In the genomic region with DNA sequence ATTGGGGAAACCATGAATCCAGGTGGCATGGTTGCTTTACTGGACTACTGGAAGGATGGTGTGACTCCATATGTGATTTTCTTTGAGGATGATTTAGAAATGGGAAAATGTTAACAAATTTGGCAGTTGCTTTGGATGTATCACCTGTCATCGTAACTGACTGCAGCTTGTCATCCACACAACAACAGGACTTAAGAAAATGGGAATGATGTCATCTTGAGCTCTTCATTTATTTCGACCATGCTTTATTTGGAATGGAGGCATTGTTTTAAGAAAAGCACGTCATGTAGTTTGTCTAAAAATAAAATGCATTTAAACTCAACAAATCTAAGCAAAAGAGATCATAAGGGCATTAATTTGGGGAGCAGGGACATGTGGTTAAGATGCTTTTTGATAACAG, we compare ENCODE assay signal across 1 cellular context.
TF ChIP-seq lines count a peak whose summit lies in the region.

No MANE protein-coding gene starts in this region.

TF ChIP-seq in WTC11, 78 proteins besides CTCF, POLR2A, EP300 and RAD21 (continued from another document):
- no peak for TF ChIP-seq STAT6 (CRISPR knock-in tag; conservative IDR thresholded peaks at IDR 0.05; ENCODE audit: low read depth)
- TF ChIP-seq, protein P1, sequence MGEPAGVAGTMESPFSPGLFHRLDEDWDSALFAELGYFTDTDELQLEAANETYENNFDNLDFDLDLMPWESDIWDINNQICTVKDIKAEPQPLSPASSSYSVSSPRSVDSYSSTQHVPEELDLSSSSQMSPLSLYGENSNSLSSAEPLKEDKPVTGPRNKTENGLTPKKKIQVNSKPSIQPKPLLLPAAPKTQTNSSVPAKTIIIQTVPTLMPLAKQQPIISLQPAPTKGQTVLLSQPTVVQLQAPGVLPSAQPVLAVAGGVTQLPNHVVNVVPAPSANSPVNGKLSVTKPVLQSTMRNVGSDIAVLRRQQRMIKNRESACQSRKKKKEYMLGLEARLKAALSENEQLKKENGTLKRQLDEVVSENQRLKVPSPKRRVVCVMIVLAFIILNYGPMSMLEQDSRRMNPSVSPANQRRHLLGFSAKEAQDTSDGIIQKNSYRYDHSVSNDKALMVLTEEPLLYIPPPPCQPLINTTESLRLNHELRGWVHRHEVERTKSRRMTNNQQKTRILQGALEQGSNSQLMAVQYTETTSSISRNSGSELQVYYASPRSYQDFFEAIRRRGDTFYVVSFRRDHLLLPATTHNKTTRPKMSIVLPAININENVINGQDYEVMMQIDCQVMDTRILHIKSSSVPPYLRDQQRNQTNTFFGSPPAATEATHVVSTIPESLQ (CRISPR knock-in tag; IDR thresholded peaks at IDR 0.05): no peak
- no peak for TF ChIP-seq PRDM15 (CRISPR knock-in tag; IDR thresholded peaks at IDR 0.05)
- no peak for TF ChIP-seq EMX1 (CRISPR knock-in tag; IDR thresholded peaks at IDR 0.05)
- TF ChIP-seq JAZF1 (CRISPR knock-in tag; IDR thresholded peaks at IDR 0.05): no peak
- no peak for TF ChIP-seq ZNF671 (CRISPR knock-in tag; IDR thresholded peaks at IDR 0.05)
- TF ChIP-seq PRRX2 (CRISPR knock-in tag; IDR thresholded peaks at IDR 0.05): no peak
TF ChIP-seq in WTC11: peak in this region for 0.
